ENCODE assay signal across 8 cellular contexts in the genomic region with DNA sequence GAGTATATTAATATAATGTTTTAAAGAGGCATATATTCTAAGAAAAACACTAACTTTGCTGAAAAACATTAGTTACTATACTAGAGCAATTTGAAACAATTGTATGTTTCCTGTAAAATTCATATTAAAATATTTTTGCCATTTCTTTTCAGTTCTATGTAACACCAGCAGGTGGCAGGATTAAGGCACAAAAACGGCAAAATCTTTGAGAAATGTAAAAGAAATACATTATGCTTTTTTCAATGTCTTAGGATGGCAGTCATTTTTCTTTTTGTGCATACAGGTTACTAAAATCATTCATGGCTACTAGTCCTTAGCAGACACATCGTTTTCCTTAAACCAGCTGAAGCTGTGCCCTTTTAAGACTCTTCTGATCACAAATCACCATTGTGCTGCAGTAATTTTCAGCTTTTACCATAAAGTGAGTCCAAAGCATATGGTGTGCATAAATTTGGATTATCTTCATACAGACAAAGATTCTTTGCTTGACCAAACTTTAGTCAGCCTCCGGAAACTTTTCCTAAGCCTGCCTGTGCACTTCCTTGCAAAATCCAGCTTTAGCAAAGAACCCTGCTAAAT.
DNase-seq lines count a peak whose midpoint lies in the region; ATAC-seq, FAIRE-seq and TF ChIP-seq lines count a peak whose summit lies in the region.

No MANE protein-coding gene starts in this region.

- no peaks in the 10 kb centered on the region for H3K27me3 ChIP-seq in heart right ventricle
- no peaks in the 10 kb centered on the region for H3K27me3 ChIP-seq in foreskin keratinocyte
- H3K27me3 ChIP-seq in upper lobe of right lung: no peaks in the 10 kb centered on the region
- no peaks in the 10 kb centered on the region for H3K27me3 ChIP-seq in MG63

- H3K36me3 ChIP-seq in heart right ventricle: no peaks in the 10 kb centered on the region
- no peaks in the 10 kb centered on the region for H3K36me3 ChIP-seq in upper lobe of right lung
- H3K36me3 ChIP-seq in MG63: no peaks in the 10 kb centered on the region

- H3K9me3 ChIP-seq in heart right ventricle (no peaks in the 10 kb centered on the region), upper lobe of right lung (no peaks in the 10 kb centered on the region), MG63 (no peaks in the 10 kb centered on the region)

- FAIRE-seq in RCC 7860 (lab: Jason Lieb, UNC): peak; percentile 79

- WGBS in heart right ventricle, 2 donors: 24 to 32% methylated on average over 3 of the region's 3 CpGs

- H3K4me1 ChIP-seq in heart right ventricle: no peaks in the 10 kb centered on the region
- H3K4me1 ChIP-seq in foreskin keratinocyte: no peaks in the 10 kb centered on the region
- no peaks in the 10 kb centered on the region for H3K4me1 ChIP-seq in upper lobe of right lung

- TF ChIP-seq CTCF in heart right ventricle (IDR thresholded peaks at IDR 0.05): peak in 7 of 9 donors; percentile 46 to 71 (median 57)
- peak; percentile 73 for TF ChIP-seq CTCF in foreskin keratinocyte (conservative IDR thresholded peaks at IDR 0.05)
- peak; percentile 62 for TF ChIP-seq CTCF in upper lobe of right lung (IDR thresholded peaks at IDR 0.05)

- DNase-seq in heart right ventricle (no peak), cardiac septum (ENCODE audit: low spot score) (no peak), RCC 7860 (ENCODE audit: low spot score) (no peak), foreskin keratinocyte (no peak), upper lobe of right lung (no peak), MG63 (no peak), GF-D8 (lab: John Stamatoyannopoulos, UW) (no peak), D341Med (ENCODE audit: low spot score) (no peak)

- no peak overlapping the region for H3K27ac ChIP-seq in heart right ventricle
- no peak overlapping the region for H3K27ac ChIP-seq in foreskin keratinocyte
- no peak overlapping the region for H3K27ac ChIP-seq in upper lobe of right lung

- ATAC-seq in heart right ventricle: no peak
- no peak for ATAC-seq in foreskin keratinocyte
- ATAC-seq in upper lobe of right lung: no peak

- intact Hi-C loops in heart right ventricle (cut with DNase I): loop anchor here in 4 of 10 donors (2.0 to 10.0 kb wide), 3 partner anchors 402 to 404 kb away; no protein-coding TSS in a partner anchor
- intact Hi-C loops in cardiac septum (cut with DNase I): loop anchor here (2.0 kb wide), 1 partner anchor 404 kb away; no protein-coding TSS in a partner anchor
- intact Hi-C loops in upper lobe of right lung (cut with DNase I): no loop called here

- H3K4me3 ChIP-seq in heart right ventricle: no peak overlapping the region
- H3K4me3 ChIP-seq in upper lobe of right lung: no peak overlapping the region
- no peak overlapping the region for H3K4me3 ChIP-seq in MG63
